In the genomic region with DNA sequence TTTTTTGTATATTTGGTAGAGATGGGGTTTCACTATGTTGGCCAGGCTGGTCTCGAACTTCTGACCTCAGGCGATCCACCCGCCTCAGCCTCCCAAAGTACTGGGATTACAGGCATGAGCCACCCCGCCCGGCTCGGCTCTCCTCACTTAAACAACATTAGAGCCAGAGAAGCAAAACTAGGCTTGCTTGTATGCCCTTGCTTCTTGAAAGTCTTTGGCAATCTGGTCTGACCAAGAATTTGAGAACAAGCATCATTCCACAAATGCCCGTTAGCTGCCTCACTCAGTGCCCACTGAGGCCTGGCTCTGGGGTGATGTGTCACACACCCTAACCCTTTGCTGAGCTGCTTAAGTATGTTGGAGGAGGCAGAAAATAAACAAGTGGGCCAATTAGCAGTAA, we compare ENCODE assay signal across 1 cellular context.
TF ChIP-seq lines count a peak whose summit lies in the region.

No MANE protein-coding gene starts in this region.

TF ChIP-seq in IMR-90, 13 proteins besides CTCF, POLR2A, EP300 and RAD21:
- TF ChIP-seq CHD1 (IDR thresholded peaks at IDR 0.05; ENCODE audit: low read depth, low read length): no peak
- no peak for TF ChIP-seq FOS (IDR thresholded peaks at IDR 0.05; ENCODE audit: low read depth, low read length)
- TF ChIP-seq MAFK (IDR thresholded peaks at IDR 0.05; ENCODE audit: low read depth, low read length): no peak
- TF ChIP-seq MAZ (IDR thresholded peaks at IDR 0.05; ENCODE audit: borderline replicate concordance, low read depth, low read length): no peak
- no peak for TF ChIP-seq MXI1 (IDR thresholded peaks at IDR 0.05; ENCODE audit: borderline replicate concordance, low read depth, low read length)
- TF ChIP-seq, protein P1, sequence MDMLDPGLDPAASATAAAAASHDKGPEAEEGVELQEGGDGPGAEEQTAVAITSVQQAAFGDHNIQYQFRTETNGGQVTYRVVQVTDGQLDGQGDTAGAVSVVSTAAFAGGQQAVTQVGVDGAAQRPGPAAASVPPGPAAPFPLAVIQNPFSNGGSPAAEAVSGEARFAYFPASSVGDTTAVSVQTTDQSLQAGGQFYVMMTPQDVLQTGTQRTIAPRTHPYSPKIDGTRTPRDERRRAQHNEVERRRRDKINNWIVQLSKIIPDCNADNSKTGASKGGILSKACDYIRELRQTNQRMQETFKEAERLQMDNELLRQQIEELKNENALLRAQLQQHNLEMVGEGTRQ (IDR thresholded peaks at IDR 0.05; ENCODE audit: low read depth, low read length): no peak
- no peak for TF ChIP-seq BHLHE40 (IDR thresholded peaks at IDR 0.05; ENCODE audit: low read depth, low read length)
- no peak for TF ChIP-seq NFE2L2 (IDR thresholded peaks at IDR 0.05; ENCODE audit: low read depth, low read length)
- no peak for TF ChIP-seq RCOR1 (IDR thresholded peaks at IDR 0.05; ENCODE audit: insufficient replicate concordance, low read length)
